15 cellular contexts compared by ENCODE assay signal in the genomic region with DNA sequence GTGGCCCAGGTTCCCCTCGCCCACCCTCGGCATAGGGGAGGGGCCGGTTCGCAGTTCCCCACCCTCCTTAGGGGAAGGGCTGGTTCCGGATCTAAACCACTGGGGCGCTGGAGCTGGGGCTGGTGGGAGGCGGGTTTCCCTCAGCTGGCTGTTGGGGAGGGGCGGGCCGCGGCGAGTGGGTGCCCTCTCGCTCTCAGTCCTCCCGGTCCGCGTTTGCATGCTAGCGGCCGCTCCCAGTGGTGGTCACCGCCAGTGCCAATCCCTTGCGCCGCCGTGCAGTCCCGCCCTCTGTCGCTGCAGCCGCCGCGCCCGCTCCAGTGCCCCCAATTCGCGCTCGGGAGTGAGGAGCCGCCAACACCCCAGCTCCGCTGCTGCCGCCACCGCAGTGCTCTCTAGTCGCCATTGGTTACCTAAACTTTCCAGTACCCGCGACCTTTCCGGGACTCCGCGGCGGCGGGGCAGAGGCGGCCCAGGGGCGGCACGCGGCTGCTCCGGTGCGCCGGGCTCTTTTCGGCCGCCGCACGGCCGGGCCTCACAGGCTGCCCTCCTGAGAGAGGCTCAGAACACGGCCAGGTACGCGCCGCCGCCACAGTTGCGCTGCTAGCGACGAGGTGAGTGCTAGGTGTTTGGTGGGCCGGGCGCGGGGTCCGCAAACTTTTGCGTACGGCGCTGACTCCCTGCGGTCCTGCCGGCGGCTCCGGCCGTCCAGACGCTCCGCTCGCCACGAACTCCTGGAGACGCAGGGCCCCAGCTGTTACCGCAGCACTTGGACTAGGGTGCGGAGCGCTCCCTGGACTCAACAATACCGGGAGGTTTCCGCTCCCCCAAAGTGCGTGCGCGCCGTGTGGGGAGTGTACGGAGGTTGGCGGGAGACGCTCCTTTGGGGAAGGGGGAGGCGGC. TPM values are rescaled to one million over a fixed set of nuclear protein-coding genes. Genes with fewer than 3 reads are reported as not detected.
DNase-seq lines count a peak whose midpoint lies in the region; ATAC-seq, FAIRE-seq and TF ChIP-seq lines count a peak whose summit lies in the region.
"Had no signal": no experiment of that assay in that cellular context is flagged by ENCODE, and none has a peak within 500 bp of the region (broad histone marks: within the 10 kb centered on the region; RNA-seq: fewer than 3 reads in every experiment).

A gene (plus strand): TSS at position 326 of the 900 bp plus-strand sequence. CDS start 114,388 bp downstream, outside the sequence.

- no peak within 1 kb of the TSS; the same call in 1 of the 2 replicates for H3K27ac ChIP-seq in H1 (ENCODE audit: low read depth, low read length)
- H3K27ac ChIP-seq: pancreas, SJSA1 had no signal

- POLR2A ChIA-PET in H1 (lab: Charles Lee; ENCODE audit: partially characterized antibody) = interaction anchor here (0.5 to 5.1 kb wide), 11 partner anchors 10 to 239 kb away, joined by 3 to 47 read pairs (median 4); no protein-coding TSS in a partner anchor

- H3K36me3 Mint-ChIP-seq in chondrocyte (ENCODE audit: low read depth) = no peaks in the 10 kb centered on the region

- TF ChIP-seq CTCF in H1 (IDR thresholded peaks at IDR 0.05; ENCODE audit: control extremely low read depth in 1 of 3, insufficient read depth in 1 of 3, low read depth in 1 of 3, low read length in 3 of 3) = no peak
- no peak for TF ChIP-seq CTCF in mucosa of descending colon (IDR thresholded peaks at IDR 0.05)
- TF ChIP-seq CTCF in chondrocyte (IDR thresholded peaks at IDR 0.05) = no peak

- peak within 1 kb of the TSS; percentile 59 to 83 (median 66) for H3K4me3 ChIP-seq in H1 (ENCODE audit: extremely low read depth in 1 of 4, insufficient read depth in 2 of 4, low read depth in 3 of 4, low read length in 4 of 4)
- H3K4me3 ChIP-seq in mucosa of descending colon = no peak within 1 kb of the TSS
- H3K4me3 ChIP-seq: pancreas, SJSA1 had no signal

- no peak within 1 kb of the TSS for H2BK20ac ChIP-seq in H1 (ENCODE audit: low read length)

- no peak within 1 kb of the TSS for H2AK5ac ChIP-seq in H1 (ENCODE audit: low read depth, low read length)

- TF ChIP-seq RAD21 in H1 (IDR thresholded peaks at IDR 0.05 in 1 of 2, conservative IDR thresholded peaks at IDR 0.05 in 1 of 2; ENCODE audit: low read depth in 2 of 2, low read length in 2 of 2) = no peak

- CTCF ChIA-PET in H1 (lab: Charles Lee; ENCODE audit: partially characterized antibody) = interaction anchor here (1.1 kb wide), 1 partner anchor 36 kb away, joined by 4 read pairs; no protein-coding TSS in a partner anchor

- H4K20me1 ChIP-seq in H1 (replicated peaks in 1 of 2; ENCODE audit: control insufficient read depth in 1 of 2, insufficient read depth in 2 of 2, low read length in 2 of 2) = peaks cover 0 to 3% of the 10 kb centered on the region in 2 experiments

- DNase-seq in AG20443 (ENCODE audit: low spot score) = peak; percentile 6
- peak; percentile 25 for DNase-seq in NCI-H460 (ENCODE audit: extremely low read depth, low read depth)
- DNase-seq in H1 (ENCODE audit: low read depth in 1 of 2, low spot score in 2 of 2) = peak in 1 of 2 experiments; percentile 63
- peak in 2 of 3 donors; percentile 25 to 55 for DNase-seq in mucosa of descending colon
- no peak for DNase-seq in chondrocyte (ENCODE audit: low spot score)
- DNase-seq in NCI-H1092 treated with DMSO at 0.1 percent for 48 hours (lab: John Stamatoyannopoulos, UW) = no peak
- no peak for DNase-seq in HK-2 (ENCODE audit: unreplicated experiment)
- DNase-seq: activated CD4-positive, CD25-positive, alpha-beta regulatory T cell; BE2C; IMR-90; midbrain had no signal

- no peaks in the 10 kb centered on the region for H3K27me3 ChIP-seq in H1 (replicated peaks in 1 of 4; ENCODE audit: control insufficient read depth in 3 of 4, extremely low read depth in 1 of 4, insufficient read depth in 3 of 4, low read length in 3 of 4)
- H3K27me3 ChIP-seq: BE2C, pancreas had no signal

- no peaks in the 10 kb centered on the region; a peak in 1 of 8 replicates for H3K36me3 ChIP-seq in H1 (ENCODE audit: control insufficient read depth in 2 of 4, insufficient read depth in 4 of 4, low read length in 3 of 4)
- no peaks in the 10 kb centered on the region for H3K36me3 ChIP-seq in mucosa of descending colon (ENCODE audit: low read depth)
- H3K36me3 ChIP-seq: BE2C, pancreas, SJSA1 had no signal

- FAIRE-seq in H1 (lab: Jason Lieb, UNC) = no peak
- FAIRE-seq: pancreas had no signal

- H3K27ac Mint-ChIP-seq in chondrocyte (ENCODE audit: unreplicated experiment) = no peak within 1 kb of the TSS
- H3K27ac Mint-ChIP-seq: activated T-helper 1 cell treated with anti-CD3 and anti-CD28 coated beads, Interleukin-12 subunit alpha, Interleukin-12 subunit beta, Interleukin-2, Interleukin-4 antibody, amounts not matched to agents 30 ng/mL and 10 ng/mL and 1 ng/mL, durations not matched to agents 14 hours and 24 hours and 36 hours had no signal

- no peak within 1 kb of the TSS for H3K14ac ChIP-seq in H1 (ENCODE audit: insufficient read length)

- no peak within 1 kb of the TSS for H2AFZ ChIP-seq in H1 (ENCODE audit: low read length)

- peaks cover 2% of the 10 kb centered on the region; the same call in 1 of the 2 replicates for H3K23me2 ChIP-seq in H1 (ENCODE audit: low read depth, low read length)

- 0 out of 2 replicates have a peak within 1 kb of the TSS, but pooled peaks have one; percentile 17 for H2BK12ac ChIP-seq in H1 (ENCODE audit: low read depth, low read length)

- H3K9me3 ChIP-seq in H1 (ENCODE audit: insufficient read depth in 2 of 2, low read depth in 1 of 2, low read length in 1 of 2) (no peaks in the 10 kb centered on the region), mucosa of descending colon (no peaks in the 10 kb centered on the region)
- H3K9me3 ChIP-seq: BE2C, pancreas, SJSA1 had no signal

- peaks cover 0 to 32% of the 10 kb centered on the region in 2 experiments; a peak in 2 of 4 replicates for H3K79me2 ChIP-seq in H1 (ENCODE audit: control insufficient read depth in 1 of 2, insufficient read depth in 2 of 2, low read length in 2 of 2)

- H3K4me1 ChIP-seq in H1 (replicated peaks in 1 of 4; ENCODE audit: control insufficient read depth in 3 of 4, insufficient read depth in 4 of 4, low read length in 3 of 4) (peaks cover 0 to 6% (median 4%) of the 10 kb centered on the region in 4 experiments; a peak in 3 of 7 replicates), mucosa of descending colon (ENCODE audit: low read depth) (no peaks in the 10 kb centered on the region)
- H3K4me1 ChIP-seq: BE2C, pancreas, SJSA1 had no signal

- H2BK15ac ChIP-seq in H1 (ENCODE audit: low read length) = no peak within 1 kb of the TSS

- peak within 1 kb of the TSS; percentile 76 to 82 for H3K4me2 ChIP-seq in H1 (ENCODE audit: insufficient read depth in 1 of 2, low read depth in 2 of 2, low read length in 2 of 2)

- H4K91ac ChIP-seq in H1 (replicated peaks; ENCODE audit: insufficient read length, low read length) = peak within 1 kb of the TSS; percentile 27

- no peaks in the 10 kb centered on the region for H3K27me3 Mint-ChIP-seq in chondrocyte (ENCODE audit: low read depth)

- peak within 1 kb of the TSS in 3 of 4 experiments; percentile 69 to 82 (median 77); a peak in 6 of 7 replicates for H3K9ac ChIP-seq in H1 (replicated peaks in 1 of 4; ENCODE audit: extremely low read depth in 1 of 4, low read depth in 3 of 4, low read length in 3 of 4)

- no peak for TF ChIP-seq EP300 in H1 (IDR thresholded peaks at IDR 0.05; ENCODE audit: borderline replicate concordance in 1 of 2, low read depth in 2 of 2, low read length in 2 of 2)

- no peak within 1 kb of the TSS for H3K4me3 Mint-ChIP-seq in chondrocyte (ENCODE audit: unreplicated experiment)
- H3K4me3 Mint-ChIP-seq: activated T-helper 1 cell treated with anti-CD3 and anti-CD28 coated beads, Interleukin-12 subunit alpha, Interleukin-12 subunit beta, Interleukin-2, Interleukin-4 antibody, amounts not matched to agents 30 ng/mL and 10 ng/mL and 1 ng/mL, durations not matched to agents 14 hours and 24 hours and 36 hours had no signal

- no peak; a peak in 2 of 3 replicates for TF ChIP-seq POLR2A in H1 (IDR thresholded peaks at IDR 0.05; ENCODE audit: control extremely low read depth in 1 of 2, low read depth in 2 of 2, low read length in 2 of 2)

- no peaks in the 10 kb centered on the region for H3K9me3 Mint-ChIP-seq in chondrocyte (ENCODE audit: low read depth)
- H3K9me3 Mint-ChIP-seq: activated T-helper 1 cell treated with anti-CD3 and anti-CD28 coated beads, Interleukin-12 subunit alpha, Interleukin-12 subunit beta, Interleukin-2, Interleukin-4 antibody, amounts not matched to agents 30 ng/mL and 10 ng/mL and 1 ng/mL, durations not matched to agents 14 hours and 24 hours and 36 hours had no signal

- H3K18ac ChIP-seq in H1 (ENCODE audit: extremely low read depth, low read length) = peak within 1 kb of the TSS; percentile 13

- WGBS in H1 (ENCODE audit: extremely low coverage in 1 of 2, insufficient coverage in 1 of 2, insufficient read length in 1 of 2, insufficient replicate concordance in 2 of 2, low coverage in 1 of 2, low lambda C conversion rate in 2 of 2, missing lambda C conversion rate in 1 of 2), 2 experiments = 1% methylated on average over 14 of the region's 92 CpGs; no CpG with 5 or more reads in 1 of the 2 experiments

- no peak within 1 kb of the TSS for H2BK120ac ChIP-seq in H1 (replicated peaks; ENCODE audit: low read depth, low read length)

- ATAC-seq in mucosa of descending colon (no peak), HG03039 (IDR thresholded peaks at IDR 0.05; ENCODE audit: unreplicated experiment) (no peak)
- ATAC-seq: pancreas had no signal

- H3K4me1 Mint-ChIP-seq in chondrocyte (ENCODE audit: low read depth) = no peaks in the 10 kb centered on the region

- H3K56ac ChIP-seq in H1 (replicated peaks; ENCODE audit: insufficient read length, low read depth, low read length) = peak within 1 kb of the TSS; percentile 46

- H4K5ac ChIP-seq in H1 (ENCODE audit: insufficient read length, low read depth, low read length) = no peak within 1 kb of the TSS

- intact Hi-C loops in mucosa of descending colon (cut with DNase I, micrococcal nuclease) = no loop called here

- H2BK5ac ChIP-seq in H1 (ENCODE audit: low read depth, low read length) = no peak within 1 kb of the TSS

- H3K4ac ChIP-seq in H1 (replicated peaks; ENCODE audit: insufficient read length, low read depth, low read length) = no peak within 1 kb of the TSS

- peak within 1 kb of the TSS; percentile 89 for H4K8ac ChIP-seq in H1 (ENCODE audit: extremely low read depth, insufficient read depth, low read length)

- H3K79me1 ChIP-seq in H1 (ENCODE audit: low read depth, low read length) = no peaks in the 10 kb centered on the region

- no peak within 1 kb of the TSS for H3K23ac ChIP-seq in H1 (ENCODE audit: insufficient read length)

RNA-seq across cellular contexts. Expression of the gene that starts here (rescaled TPM):
- total RNA-seq in NCI-H460 (2014; rRNA removed; shearing (Covaris generic)) = 1.8 and 1.9 TPM in 2 replicates
- 0.56 and 1.4 TPM in 2 replicates for polyA plus RNA-seq in NCI-H460 (2014; cell fraction: nucleus; rRNA removed)
- total RNA-seq in H1 (2021; fragmentation: NEBNext Ultra II Directional; extraction: Animal tissue kit (Norgen Biotek cat#: 25700)) = 4.2 TPM in 2 replicates
- 2.5 and 2.7 TPM in 2 replicates for polyA plus RNA-seq in H1 (2011; rRNA removed)
- 3.2 TPM for polyA plus RNA-seq in H1 (2011; cell fraction: cytosol; rRNA removed)
- polyA plus RNA-seq in H1 (2011; cell fraction: nucleus; rRNA removed) = 5.6 TPM
- polyA plus RNA-seq in H1 (2012, experiment 1 of 2) = 2.2 to 3.1 TPM (median 2.5 TPM) in 4 replicates
- polyA plus RNA-seq in H1 (2012, experiment 2 of 2) = 1.5 TPM
- polyA plus RNA-seq in H1 (2013, experiment 1 of 2) = 1.2 TPM
- polyA plus RNA-seq in H1 (2013, experiment 2 of 2) = 1.4 TPM
- 10.0 and 11.6 TPM in 2 replicates for polyA minus RNA-seq in H1 (2011; rRNA and poly(A)+ RNA removed)
- polyA minus RNA-seq in H1 (2011; cell fraction: cytosol; rRNA and poly(A)+ RNA removed) = 4.2 TPM
- polyA minus RNA-seq in H1 (2011; cell fraction: nucleus; rRNA and poly(A)+ RNA removed) = 9.3 TPM
- total RNA-seq in mucosa of descending colon (under 1 TPM in 2 of 3 donors, not detected in 1; 0.20 to 0.25 TPM), chondrocyte (not detected in 3 replicates)
- total RNA-seq: activated T-helper 1 cell treated with anti-CD3 and anti-CD28 coated beads, Interleukin-12 subunit alpha, Interleukin-12 subunit beta, Interleukin-2, Interleukin-4 antibody, amounts not matched to agents 30 ng/mL and 10 ng/mL and 1 ng/mL, durations not matched to agents 14 hours and 24 hours and 36 hours; IMR-90; SJSA1 had no signal
- polyA plus RNA-seq: IMR-90 had no signal

Comparison
In these comparisons a context has a peak if more than half of its experiments do, and no peak if none do; other contexts are left out.
1. DNase-seq: peak in AG20443 (single experiment), NCI-H460 (single experiment) and mucosa of descending colon (2 of 3); none in chondrocyte (single experiment), NCI-H1092 treated with DMSO at 0.1 percent for 48 hours (single experiment) and HK-2 (single experiment).